26 cellular contexts compared by ENCODE assay signal in the genomic region with DNA sequence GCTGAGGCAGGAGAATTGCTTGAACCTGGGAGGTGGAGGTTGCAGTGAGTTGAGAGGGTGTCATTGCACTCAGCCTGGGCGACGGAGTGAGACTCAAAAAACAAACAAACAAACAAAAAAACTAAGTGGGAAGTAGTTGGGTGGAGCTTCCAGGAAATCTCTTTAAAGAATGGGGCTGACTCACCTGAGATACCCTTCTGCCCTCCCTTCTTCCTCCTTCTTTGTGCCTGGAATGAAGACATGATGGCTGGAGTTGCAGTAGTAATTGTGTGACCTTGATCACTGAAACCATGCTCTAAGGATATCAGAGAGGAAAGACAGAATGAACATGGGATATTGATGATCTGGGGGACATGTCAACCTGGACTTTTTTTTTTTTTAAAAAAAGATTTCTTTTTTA.
"Had no signal": no experiment of that assay in that cellular context is flagged by ENCODE, and none has a peak within 500 bp of the region (broad histone marks: within the 10 kb centered on the region; RNA-seq: fewer than 3 reads in every experiment).

No MANE protein-coding gene starts in this region.

- H3K4me3 ChIP-seq: ascending aorta, dorsolateral prefrontal cortex, esophagus squamous epithelium, gastroesophageal sphincter, heart left ventricle, lower lobe of right lung, sigmoid colon, tibial artery, uterus had no signal

- FAIRE-seq: colon, keratinocyte had no signal

- H3K9me3 ChIP-seq: ascending aorta, esophagus squamous epithelium, gastroesophageal sphincter, heart left ventricle, lower lobe of right lung, sigmoid colon, tibial artery, uterus had no signal

- H3K27ac ChIP-seq: ascending aorta, brain microvascular endothelial cell, dorsolateral prefrontal cortex, esophagus squamous epithelium, gastroesophageal sphincter, heart left ventricle, lower lobe of right lung, sigmoid colon, tibial artery, uterus, WERI-Rb-1 had no signal

- H3K36me3 ChIP-seq: ascending aorta, brain microvascular endothelial cell, esophagus squamous epithelium, gastroesophageal sphincter, heart left ventricle, lower lobe of right lung, sigmoid colon, tibial artery, uterus, WERI-Rb-1 had no signal

- ATAC-seq: activated CD8-positive, alpha-beta T cell treated with anti-CD3 and anti-CD28 coated beads, Interleukin-2, amount 10 ng/mL, durations not matched to agents 7 days and 5 days; activated naive CD4-positive, alpha-beta T cell treated with anti-CD3 and anti-CD28 coated beads, Interleukin-2, amount 50 U/mL, for 72 hours; effector memory CD8-positive, alpha-beta T cell; gastroesophageal sphincter; heart left ventricle; left lobe of liver; lower lobe of right lung; T-cell had no signal

- H3K27me3 ChIP-seq: ascending aorta, brain microvascular endothelial cell, dorsolateral prefrontal cortex, esophagus squamous epithelium, gastroesophageal sphincter, heart left ventricle, sigmoid colon, tibial artery, uterus had no signal

- DNase-seq: activated CD4-positive, alpha-beta T cell treated with anti-CD3 and anti-CD28 coated beads, Interleukin-2, amount 10 ng/mL, durations not matched to agents 7 days and 5 days; activated CD4-positive, CD25-positive, alpha-beta regulatory T cell treated with anti-CD3 and anti-CD28 coated beads, Interleukin-2, amount 50 U/mL, for 72 hours; activated CD8-positive, alpha-beta T cell treated with anti-CD3 and anti-CD28 coated beads, Interleukin-2, amount 10 ng/mL, durations not matched to agents 7 days and 5 days; activated gamma-delta T cell treated with Interleukin-2 at 50 U/mL for 16 hours; brain microvascular endothelial cell; central memory CD4-positive, alpha-beta T cell; dorsolateral prefrontal cortex; effector memory CD8-positive, alpha-beta T cell; esophagus squamous epithelium; heart left ventricle; lower lobe of right lung; mesendoderm; naive B cell; posterior cingulate gyrus; sigmoid colon; stimulated activated CD4-positive, alpha-beta T cell treated with anti-CD3 and anti-CD28 coated beads, Interleukin-4, amount 100 ng/mL, for 24 hours; T-cell; tibial artery; uterus; WERI-Rb-1 had no signal
